17 cellular contexts compared by ENCODE assay signal in the genomic region with DNA sequence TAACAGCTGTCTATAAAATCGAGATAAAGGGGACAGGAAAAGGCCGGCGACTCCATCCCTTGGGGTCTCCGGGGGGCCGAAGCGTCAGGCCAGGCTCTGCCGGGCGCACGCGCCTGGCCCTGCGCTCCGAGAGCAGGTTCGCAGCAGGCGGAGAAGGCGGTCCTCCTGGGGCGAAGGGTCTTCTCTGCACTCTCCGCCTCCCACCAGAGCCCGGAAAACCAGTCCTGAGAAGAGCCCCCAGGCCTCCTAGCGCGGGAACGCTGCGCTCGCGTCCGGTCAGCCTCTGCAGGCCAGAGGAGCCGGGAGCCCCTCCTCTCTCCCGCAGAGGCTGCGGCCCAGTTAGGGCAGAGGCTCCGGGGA. TPM values are rescaled to one million over a fixed set of nuclear protein-coding genes. Genes with fewer than 3 reads are reported as not detected.
DNase-seq lines count a peak whose midpoint lies in the region; ATAC-seq and TF ChIP-seq lines count a peak whose summit lies in the region.
"Had no signal": no experiment of that assay in that cellular context is flagged by ENCODE, and none has a peak within 500 bp of the region (broad histone marks: within the 10 kb centered on the region; RNA-seq: fewer than 3 reads in every experiment).

No MANE protein-coding gene starts in this region.

- TF ChIP-seq CTCF in cardiac muscle cell (IDR thresholded peaks at IDR 0.05; ENCODE audit: low read depth, low read length) (no peak), vagina (IDR thresholded peaks at IDR 0.05) (no peak)

- no peaks in the 10 kb centered on the region for H3K9me3 ChIP-seq in cardiac muscle cell (ENCODE audit: low read depth)
- no peaks in the 10 kb centered on the region for H3K9me3 ChIP-seq in mucosa of rectum (ENCODE audit: control insufficient read depth in 2 of 2, low read length in 2 of 2)
- no peaks in the 10 kb centered on the region for H3K9me3 ChIP-seq in vagina

- H3K27ac ChIP-seq in cardiac muscle cell (no peak overlapping the region), mucosa of rectum (ENCODE audit: low read depth in 2 of 2, low read length in 2 of 2) (peak overlapping the region; percentile 75), vagina (peak overlapping the region; percentile 22)

- H3K4me1 ChIP-seq in cardiac muscle cell (ENCODE audit: low read depth) (peaks cover 7% of the 10 kb centered on the region), mucosa of rectum (ENCODE audit: control insufficient read depth in 2 of 2, insufficient read depth in 2 of 2, low read length in 2 of 2) (peaks cover 3 to 7% of the 10 kb centered on the region in 2 donors), vagina (peaks cover 39% of the 10 kb centered on the region)

- H3K27me3 ChIP-seq in cardiac muscle cell (peaks cover 90% of the 10 kb centered on the region), mucosa of rectum (ENCODE audit: control insufficient read depth in 2 of 2, insufficient read depth in 2 of 2, low read length in 2 of 2) (peaks cover 23 to 26% of the 10 kb centered on the region in 2 donors), vagina (no peaks in the 10 kb centered on the region)

- no peak for DNase-seq in cardiac muscle cell (ENCODE audit: low read depth in 1 of 2, low spot score in 1 of 2)
- DNase-seq in left cardiac atrium: no peak
- peak; percentile 22 for DNase-seq in fibroblast of gingiva (ENCODE audit: low read depth)
- no peak for DNase-seq in vagina (ENCODE audit: extremely low spot score in 2 of 2)
- no peak for DNase-seq in stimulated activated CD4-positive, alpha-beta T cell treated with anti-CD3 and anti-CD28 coated beads, Interleukin-1b, Interleukin-23, amount 100 ng/mL, for 48 hours
- no peak for DNase-seq in COR-L47 (lab: John Stamatoyannopoulos, UW)
- no peak for DNase-seq in HK-2 (ENCODE audit: unreplicated experiment)
- DNase-seq: activated CD4-positive, alpha-beta T cell treated with anti-CD3 and anti-CD28 coated beads, Interleukin-2, amount 10 ng/mL, durations not matched to agents 7 days and 5 days; anterior cingulate cortex; CD8-positive, alpha-beta T cell; kidney glomerular epithelial cell; NCI-H1694; NCI-H774 had no signal

- peak overlapping the region; percentile 32 to 49 for H3K9ac ChIP-seq in mucosa of rectum (ENCODE audit: low read depth in 1 of 2, low read length in 2 of 2)

- H3K4me3 ChIP-seq in cardiac muscle cell: peak overlapping the region; percentile 23
- H3K4me3 ChIP-seq in mucosa of rectum (ENCODE audit: low read length in 2 of 2): peak overlapping the region in 1 of 2 donors; percentile 75
- no peak overlapping the region for H3K4me3 ChIP-seq in vagina

- no peaks in the 10 kb centered on the region for H3K36me3 ChIP-seq in cardiac muscle cell
- no peaks in the 10 kb centered on the region for H3K36me3 ChIP-seq in mucosa of rectum (ENCODE audit: control insufficient read depth in 2 of 2, insufficient read depth in 2 of 2, low read length in 2 of 2)
- peaks cover 0 to 7% of the 10 kb centered on the region in 2 donors for H3K36me3 ChIP-seq in vagina

- TF ChIP-seq POLR2A in vagina (IDR thresholded peaks at IDR 0.05): no peak

- no peak for ATAC-seq in left cardiac atrium
- ATAC-seq: CD8-positive, alpha-beta T cell; natural killer cell treated with Interleukin-12 subunit alpha and Interleukin-12 subunit beta and Interleukin-15 and Interleukin-18, amount 100 ng/mL, for 72 hours; sciatic nerve had no signal

- intact Hi-C loops in left cardiac atrium (cut with DNase I) (loop anchor here (5.0 kb wide), 3 partner anchors 173 to 693 kb away; no protein-coding TSS in a partner anchor), vagina (cut with DNase I) (no loop called here)

RNA-seq across cellular contexts. Expression of a gene that starts 5.1 kb away (rescaled TPM):
- total RNA-seq in cardiac muscle cell (2.6 and 3.5 TPM in 2 replicates), left cardiac atrium (under 1 TPM; 0.24 to 0.41 TPM), vagina (26.0 TPM)
- polyA plus RNA-seq in cardiac muscle cell: 3.8 and 4.4 TPM in 2 replicates
- total RNA-seq: activated CD4-positive, alpha-beta T cell treated with anti-CD3 and anti-CD28 coated beads, Interleukin-2, amount 10 ng/mL, durations not matched to agents 7 days and 5 days; CD8-positive, alpha-beta T cell; LHCN-M2; natural killer cell treated with Interleukin-12 subunit alpha and Interleukin-12 subunit beta and Interleukin-15 and Interleukin-18, amount 100 ng/mL, for 72 hours had no signal

RNA-seq across cellular contexts. Expression of a gene that starts 39.6 kb away (rescaled TPM):
- 17.8 and 36.0 TPM in 2 replicates for total RNA-seq in cardiac muscle cell
- 23.0 and 28.8 TPM in 2 replicates for polyA plus RNA-seq in cardiac muscle cell
- total RNA-seq in left cardiac atrium: 10 to 100 TPM; 10.3 to 12.4 TPM
- 20.4 TPM for total RNA-seq in vagina

RNA-seq across cellular contexts. Expression of a gene that starts 51.2 kb away (rescaled TPM):
- total RNA-seq in cardiac muscle cell (0.56 and 2.4 TPM in 2 replicates), left cardiac atrium (1 to 10 TPM; 1.9 to 5.3 TPM), vagina (2.7 TPM)
- 3.7 and 10.5 TPM in 2 replicates for polyA plus RNA-seq in cardiac muscle cell
- total RNA-seq: activated CD4-positive, alpha-beta T cell treated with anti-CD3 and anti-CD28 coated beads, Interleukin-2, amount 10 ng/mL, durations not matched to agents 7 days and 5 days; natural killer cell treated with Interleukin-12 subunit alpha and Interleukin-12 subunit beta and Interleukin-15 and Interleukin-18, amount 100 ng/mL, for 72 hours had no signal
